ENCODE assay signal across 24 cellular contexts in the genomic region with DNA sequence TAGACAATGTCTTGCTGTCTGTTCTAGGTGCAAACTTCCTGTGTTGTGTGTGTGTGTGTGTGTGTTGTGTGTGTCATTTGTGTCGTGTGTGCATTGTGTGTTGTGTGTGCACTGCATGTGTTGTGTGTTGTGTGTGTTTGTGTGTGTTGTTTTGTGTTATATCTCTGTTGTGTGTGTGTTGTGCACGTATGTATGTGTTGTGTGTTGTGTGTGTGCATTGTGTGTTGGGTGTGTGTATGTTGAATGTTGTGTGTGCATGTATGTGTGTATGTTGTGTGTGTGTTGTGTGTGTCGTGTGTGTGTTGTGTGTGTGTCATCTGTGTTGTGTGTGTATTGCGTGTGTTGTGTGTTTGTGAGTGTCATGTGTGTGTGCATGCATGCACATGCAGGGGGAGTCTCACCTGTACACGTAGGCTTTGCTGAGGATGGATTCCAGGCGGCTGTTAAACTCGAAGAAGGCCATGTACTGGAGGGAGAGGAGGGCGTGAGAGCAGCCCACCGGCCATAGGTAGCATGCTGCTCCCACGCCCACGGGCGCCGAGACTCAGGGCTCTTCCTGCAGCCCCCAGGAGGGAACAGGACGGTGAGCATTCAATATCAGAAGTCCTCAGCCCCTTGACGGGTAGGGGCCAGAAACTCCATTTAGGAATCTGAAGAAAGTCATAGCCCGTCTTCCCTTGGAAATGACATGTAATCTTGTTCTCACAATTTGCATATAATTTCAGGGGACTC. TPM values are rescaled to one million over a fixed set of nuclear protein-coding genes. Genes with fewer than 3 reads are reported as not detected.
DNase-seq lines count a peak whose midpoint lies in the region; FAIRE-seq and TF ChIP-seq lines count a peak whose summit lies in the region.
"Had no signal": no experiment of that assay in that cellular context is flagged by ENCODE, and none has a peak within 500 bp of the region (broad histone marks: within the 10 kb centered on the region; RNA-seq: fewer than 3 reads in every experiment).

No MANE protein-coding gene starts in this region.

- no peak overlapping the region for H2BK5ac ChIP-seq in trophoblast cell (ENCODE audit: low read depth, low read length, poor library complexity)

- H3K79me2 ChIP-seq in PC-9 (ENCODE audit: low read depth) (no peaks in the 10 kb centered on the region), trophoblast cell (ENCODE audit: control insufficient read depth, insufficient read depth, low read length, poor library complexity) (no peaks in the 10 kb centered on the region)

- no peak overlapping the region for H2AK5ac ChIP-seq in trophoblast cell (ENCODE audit: low read length)

- no CpG with 5 or more reads among the region's 16 CpGs for WGBS in trophoblast cell (ENCODE audit: extremely low coverage, insufficient coverage, insufficient read length)
- 74 to 83% (median 81%) methylated on average over 16 of the region's 16 CpGs for WGBS in stomach, 5 donors

- H2BK120ac ChIP-seq in trophoblast cell (ENCODE audit: insufficient read depth, low read length, poor library complexity), result no peak overlapping the region

- H4K8ac ChIP-seq in trophoblast cell (ENCODE audit: low read depth, low read length), result no peak overlapping the region

- H3K4me3 ChIP-seq in PC-9 (no peak overlapping the region), trophoblast cell (ENCODE audit: low read depth, low read length) (no peak overlapping the region), stomach (no peak overlapping the region), brain microvascular endothelial cell (ENCODE audit: low read depth, low read length) (no peak overlapping the region)

- BruUV-seq in PC-9 (replicated peaks; lab: Mats Ljungman, UMichigan), result no TSS peak

- peaks cover 13% of the 10 kb centered on the region for H3K4me1 Mint-ChIP-seq in endothelial cell (ENCODE audit: unreplicated experiment)
- H3K4me1 Mint-ChIP-seq: CD4-positive, CD25-positive, alpha-beta regulatory T cell had no signal

- no peak for TF ChIP-seq POLR2A in GM12891 (IDR thresholded peaks at IDR 0.05; ENCODE audit: low read depth, low read length)
- TF ChIP-seq POLR2A in stomach (IDR thresholded peaks at IDR 0.05), result no peak

- H3K36me3 ChIP-seq in PC-9 (ENCODE audit: low read depth) (no peaks in the 10 kb centered on the region), trophoblast cell (ENCODE audit: control insufficient read depth in 1 of 2, insufficient read depth in 2 of 2, low read length in 2 of 2) (no peaks in the 10 kb centered on the region), stomach (no peaks in the 10 kb centered on the region), brain microvascular endothelial cell (replicated peaks) (no peaks in the 10 kb centered on the region)

- no peak for TF ChIP-seq EP300 in stomach (IDR thresholded peaks at IDR 0.05)

- H3K9me2 ChIP-seq in PC-9 (ENCODE audit: insufficient read depth), result no peaks in the 10 kb centered on the region

- H3K9me3 Mint-ChIP-seq in endothelial cell (ENCODE audit: unreplicated experiment), result no peaks in the 10 kb centered on the region
- H3K9me3 Mint-ChIP-seq: CD4-positive, CD25-positive, alpha-beta regulatory T cell; IgD-negative memory B cell had no signal

- H2AFZ ChIP-seq in PC-9, result no peak overlapping the region
- H2AFZ ChIP-seq in trophoblast cell (ENCODE audit: insufficient read depth, low read length, poor library complexity), result no peak overlapping the region

- H3K27ac ChIP-seq in PC-9 (peak overlapping the region; percentile 47; the same call in 1 of the 2 replicates), trophoblast cell (ENCODE audit: low read depth, low read length) (no peak overlapping the region), stomach (no peak overlapping the region), brain microvascular endothelial cell (no peak overlapping the region)

- H3K9ac ChIP-seq in trophoblast cell (ENCODE audit: low read length), result no peak overlapping the region

- no peak overlapping the region for H2BK12ac ChIP-seq in trophoblast cell (ENCODE audit: low read length)

- H3K79me1 ChIP-seq in trophoblast cell (ENCODE audit: low read length), result no peaks in the 10 kb centered on the region

- H3K4ac ChIP-seq in trophoblast cell (ENCODE audit: low read depth, low read length), result no peak overlapping the region

- peak overlapping the region; percentile 57 for H3K27ac Mint-ChIP-seq in endothelial cell (ENCODE audit: unreplicated experiment)
- H3K27ac Mint-ChIP-seq: IgD-negative memory B cell had no signal

- H3K4me2 ChIP-seq in PC-9 (peak overlapping the region; percentile 36), trophoblast cell (ENCODE audit: low read length) (no peak overlapping the region)

- DNase-seq in GM12891 (ENCODE audit: insufficient read length, low spot score) (no peak), PC-9 (no peak), endothelial cell (ENCODE audit: low spot score) (no peak), trophoblast cell (no peak), stomach (no peak), SK-N-DZ (ENCODE audit: low spot score) (no peak), brain microvascular endothelial cell (no peak)
- DNase-seq: CD4-positive, CD25-positive, alpha-beta regulatory T cell; DMS53; MV-4-11; NCI-H1105 treated with DMSO at 0.1 percent for 48 hours; NCI-H146; NCI-H1930; NCI-H2107; NCI-H446; NCI-H524 treated with DMSO at 0.1 percent for 48 hours; NCI-H774 had no signal

- FAIRE-seq in GM12891 (lab: Jason Lieb, UNC), result peak; percentile 51
- FAIRE-seq: D721Med, GM19239, H54 had no signal

- CTCF ChIA-PET in PC-9 (lab: Charles Lee), result no interaction called here

- peak overlapping the region; percentile 0 for H3K23ac ChIP-seq in trophoblast cell (ENCODE audit: low read length)

- H3K36me3 Mint-ChIP-seq in endothelial cell (ENCODE audit: low read depth, unreplicated experiment), result no peaks in the 10 kb centered on the region
- H3K36me3 Mint-ChIP-seq: CD4-positive, CD25-positive, alpha-beta regulatory T cell; IgD-negative memory B cell had no signal

- no peaks in the 10 kb centered on the region for H3K27me3 ChIP-seq in PC-9 (ENCODE audit: insufficient read depth, low read depth)
- no peaks in the 10 kb centered on the region for H3K27me3 ChIP-seq in trophoblast cell (ENCODE audit: insufficient read depth, low read length)
- peaks cover 0 to 6% (median 0%) of the 10 kb centered on the region in 3 donors for H3K27me3 ChIP-seq in stomach
- H3K27me3 ChIP-seq in brain microvascular endothelial cell (replicated peaks), result peaks cover 2% of the 10 kb centered on the region

- POLR2A ChIA-PET in PC-9 (lab: Charles Lee; ENCODE audit: unreplicated experiment), result no interaction called here

- no peak overlapping the region for H4K12ac ChIP-seq in trophoblast cell (ENCODE audit: low read depth, low read length)

- no peak overlapping the region for H3K18ac ChIP-seq in trophoblast cell (ENCODE audit: low read length)

- peak overlapping the region; percentile 21 for H3K4me3 Mint-ChIP-seq in endothelial cell (ENCODE audit: unreplicated experiment)
- H3K4me3 Mint-ChIP-seq: CD4-positive, CD25-positive, alpha-beta regulatory T cell; IgD-negative memory B cell had no signal

- H4K91ac ChIP-seq in trophoblast cell (ENCODE audit: low read depth, low read length), result no peak overlapping the region

- H3K14ac ChIP-seq in trophoblast cell (ENCODE audit: low read length), result no peak overlapping the region

- no peaks in the 10 kb centered on the region for H4K20me1 ChIP-seq in PC-9 (ENCODE audit: insufficient read depth)

- peaks cover 5% of the 10 kb centered on the region for H3K27me3 Mint-ChIP-seq in endothelial cell (ENCODE audit: unreplicated experiment)

- intact Hi-C loops in PC-9 (cut with micrococcal nuclease; ENCODE audit: unreplicated experiment), result no loop called here
- intact Hi-C loops in stomach (cut with DNase I; ENCODE audit: low total_unique reads), result no loop called here

- in situ Hi-C loops in brain microvascular endothelial cell (cut with HindIII; ENCODE audit: low pct_ligation_motif_present, low sequenced_read_pairs), result no loop called here

- peaks cover 46% of the 10 kb centered on the region for H3F3A ChIP-seq in PC-9 (ENCODE audit: insufficient read depth, low read depth)

- H3K4me1 ChIP-seq in PC-9 (replicated peaks; ENCODE audit: insufficient read depth) (peaks cover 40% of the 10 kb centered on the region), trophoblast cell (ENCODE audit: control insufficient read depth in 1 of 2, insufficient read depth in 2 of 2, low read length in 2 of 2) (peaks cover 9 to 14% of the 10 kb centered on the region in 2 experiments), stomach (no peaks in the 10 kb centered on the region)

- no peak for TF ChIP-seq CTCF in PC-9 (conservative IDR thresholded peaks at IDR 0.05)
- TF ChIP-seq CTCF in endothelial cell (IDR thresholded peaks at IDR 0.05; ENCODE audit: unreplicated experiment), result no peak
- TF ChIP-seq CTCF in stomach (IDR thresholded peaks at IDR 0.05), result no peak
- TF ChIP-seq CTCF in brain microvascular endothelial cell (IDR thresholded peaks at IDR 0.05; ENCODE audit: low read depth, low read length, missing control alignments), result no peak

- H3K9me3 ChIP-seq in PC-9 (ENCODE audit: insufficient read depth, low read depth) (no peaks in the 10 kb centered on the region), trophoblast cell (ENCODE audit: insufficient read depth, low read depth, low read length) (peaks cover 6% of the 10 kb centered on the region), stomach (no peaks in the 10 kb centered on the region)

TF ChIP-seq in GM12891, 5 proteins besides CTCF, POLR2A, EP300 and RAD21:
- TF ChIP-seq POU2F2 (IDR thresholded peaks at IDR 0.05; ENCODE audit: low read depth, low read length) (no peak), TAF1 (IDR thresholded peaks at IDR 0.05; ENCODE audit: low read depth, low read length) (no peak), SPI1 (IDR thresholded peaks at IDR 0.05; ENCODE audit: low read depth, low read length) (no peak), PAX5 (IDR thresholded peaks at IDR 0.05; ENCODE audit: insufficient read depth, low read length, severe bottlenecking) (no peak), POLR2AphosphoS5 (IDR thresholded peaks at IDR 0.05; ENCODE audit: low read depth, low read length) (no peak)
TF ChIP-seq in GM12891: peak in this region for 0.

RNA-seq across cellular contexts. Expression of gene CNGB1, which starts 58.2 kb away (rescaled TPM):
- not detected for polyA plus RNA-seq in GM12891 (2012; ENCODE audit: low read depth, missing spikeins)
- total RNA-seq in PC-9 (2021), result 1.1 and 2.6 TPM in 2 replicates
- not detected for total RNA-seq in endothelial cell (ENCODE audit: unreplicated experiment)
- 0.11 and 0.12 TPM in 2 replicates for polyA plus RNA-seq in trophoblast cell (2013)
- 10 to 100 TPM in 1 of 5 donors, under 1 TPM in 1, not detected in 3; 0.73 to 18.0 TPM for total RNA-seq in stomach
- under 1 TPM in 1 of 3 donors, not detected in 2; 0.08 TPM for polyA plus RNA-seq in stomach
- 17.7 and 23.2 TPM in 2 replicates for polyA plus RNA-seq in SK-N-DZ (2014; cell fraction: cytosol; rRNA removed)
- 31.5 and 41.5 TPM in 2 replicates for polyA plus RNA-seq in SK-N-DZ (2014; cell fraction: nucleus; rRNA removed)
- total RNA-seq: A172; CD4-positive, CD25-positive, alpha-beta regulatory T cell; G401 had no signal
- polyA plus RNA-seq: BJ; CD4-positive, CD25-positive, alpha-beta regulatory T cell; IgD-negative memory B cell had no signal
